7 cellular contexts compared by ENCODE assay signal in the genomic region with DNA sequence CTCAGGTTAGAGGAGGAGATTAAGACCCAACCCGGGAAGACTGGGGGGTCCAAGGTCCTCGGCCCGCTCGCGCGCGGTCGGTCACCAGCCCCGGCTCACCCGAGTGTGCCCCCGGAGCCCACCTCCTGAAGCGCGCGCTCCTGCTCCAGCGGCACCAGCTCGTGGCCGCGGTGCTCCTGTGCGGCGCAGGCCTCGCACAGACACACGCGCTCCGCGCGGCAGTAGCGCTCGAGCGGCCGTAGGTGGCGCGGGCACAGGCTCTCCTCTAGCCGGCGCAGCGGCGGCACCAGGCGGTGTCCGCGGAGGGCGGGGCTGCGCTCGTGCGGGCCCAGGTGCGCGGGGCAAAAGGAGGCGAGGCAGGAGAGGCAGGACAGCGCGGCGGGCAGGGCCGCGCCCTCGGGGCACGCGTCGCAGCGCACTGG. TPM values are rescaled to one million over a fixed set of nuclear protein-coding genes. Genes with fewer than 3 reads are reported as not detected.
DNase-seq lines count a peak whose midpoint lies in the region; FAIRE-seq and TF ChIP-seq lines count a peak whose summit lies in the region.

No MANE protein-coding gene starts in this region.

- peak; percentile 77 for DNase-seq in GM13976 (ENCODE audit: low spot score)
- DNase-seq in HTR-8/SVneo (ENCODE audit: insufficient read length, low spot score): peak; percentile 64
- DNase-seq in SHP77 treated with DMSO at 0.1 percent for 48 hours (lab: John Stamatoyannopoulos, UW): peak; percentile 49
- peak; percentile 83 for DNase-seq in glutamatergic neuron
- peak; percentile 63 to 83 (median 76) for DNase-seq in ovary
- peak; percentile 68 to 80 for DNase-seq in uterus

- peak overlapping the region; percentile 88 for H3K4me3 Mint-ChIP-seq in activated naive CD4-positive, alpha-beta T cell treated with anti-CD3 and anti-CD28 coated beads, Interleukin-2, amount 50 U/mL, for 24 hours
- H3K4me3 Mint-ChIP-seq in glutamatergic neuron (ENCODE audit: unreplicated experiment): peak overlapping the region; percentile 76

- no peaks in the 10 kb centered on the region for H3K9me3 Mint-ChIP-seq in activated naive CD4-positive, alpha-beta T cell treated with anti-CD3 and anti-CD28 coated beads, Interleukin-2, amount 50 U/mL, for 24 hours
- H3K9me3 Mint-ChIP-seq in glutamatergic neuron (ENCODE audit: unreplicated experiment): peaks cover 7% of the 10 kb centered on the region

- H3K27ac ChIP-seq in ovary (peak overlapping the region; percentile 83 to 87), uterus (peak overlapping the region; percentile 98 to 99)

- H3K36me3 ChIP-seq in ovary: no peaks in the 10 kb centered on the region
- H3K36me3 ChIP-seq in uterus: no peaks in the 10 kb centered on the region

- intact Hi-C loops in ovary (cut with DNase I): loop anchor here in 1 of 4 donors (2.0 to 10.0 kb wide), 2 partner anchors 21 to 103 kb away; a partner anchor contains a TSS
- intact Hi-C loops in uterus (cut with DNase I; ENCODE audit: low total_unique reads): no loop called here

- no peaks in the 10 kb centered on the region for H3K27me3 ChIP-seq in ovary
- no peaks in the 10 kb centered on the region for H3K27me3 ChIP-seq in uterus

- FAIRE-seq in HTR-8/SVneo (lab: Jason Lieb, UNC): peak; percentile 91

- H3K4me1 Mint-ChIP-seq in activated naive CD4-positive, alpha-beta T cell treated with anti-CD3 and anti-CD28 coated beads, Interleukin-2, amount 50 U/mL, for 24 hours: peaks cover 41% of the 10 kb centered on the region
- no peaks in the 10 kb centered on the region for H3K4me1 Mint-ChIP-seq in glutamatergic neuron (ENCODE audit: low read depth, unreplicated experiment)

- no peaks in the 10 kb centered on the region for H3K9me3 ChIP-seq in ovary
- H3K9me3 ChIP-seq in uterus: no peaks in the 10 kb centered on the region

- 0% methylated on average over 45 to 56 of the region's 56 CpGs for WGBS in ovary, 3 donors

- H3K4me1 ChIP-seq in ovary (ENCODE audit: insufficient read depth) (peaks cover 19% of the 10 kb centered on the region), uterus (peaks cover 18 to 39% of the 10 kb centered on the region in 2 donors)

- in situ Hi-C loops in GM13976 (cut with MboI; ENCODE audit: low sequenced_read_pairs, unreplicated experiment): no loop called here

- TF ChIP-seq EP300 in ovary (IDR thresholded peaks at IDR 0.05): no peak

- H3K36me3 Mint-ChIP-seq in activated naive CD4-positive, alpha-beta T cell treated with anti-CD3 and anti-CD28 coated beads, Interleukin-2, amount 50 U/mL, for 24 hours: no peaks in the 10 kb centered on the region
- H3K36me3 Mint-ChIP-seq in glutamatergic neuron (ENCODE audit: unreplicated experiment): no peaks in the 10 kb centered on the region

- H3K27ac Mint-ChIP-seq in activated naive CD4-positive, alpha-beta T cell treated with anti-CD3 and anti-CD28 coated beads, Interleukin-2, amount 50 U/mL, for 24 hours: peak overlapping the region; percentile 92
- H3K27ac Mint-ChIP-seq in glutamatergic neuron (ENCODE audit: unreplicated experiment): no peak overlapping the region

- TF ChIP-seq POLR2A in ovary (IDR thresholded peaks at IDR 0.05) (peak; percentile 13), uterus (IDR thresholded peaks at IDR 0.05) (no peak)

- no peaks in the 10 kb centered on the region for H3K27me3 Mint-ChIP-seq in activated naive CD4-positive, alpha-beta T cell treated with anti-CD3 and anti-CD28 coated beads, Interleukin-2, amount 50 U/mL, for 24 hours
- H3K27me3 Mint-ChIP-seq in glutamatergic neuron (ENCODE audit: unreplicated experiment): peaks cover 8% of the 10 kb centered on the region

- H3K4me3 ChIP-seq in ovary (peak overlapping the region; percentile 48), uterus (peak overlapping the region; percentile 54)

- TF ChIP-seq CTCF in GM13976 (IDR thresholded peaks at IDR 0.05; ENCODE audit: borderline replicate concordance, control extremely low read depth, extremely low read depth, insufficient read depth, missing control alignments) (peak; percentile 54), glutamatergic neuron (IDR thresholded peaks at IDR 0.05; ENCODE audit: partially characterized antibody, unreplicated experiment) (no peak), ovary (IDR thresholded peaks at IDR 0.05) (peak; percentile 43 to 76 (median 67)), uterus (IDR thresholded peaks at IDR 0.05) (peak in 3 of 4 experiments; percentile 53 to 74 (median 54))

RNA-seq across cellular contexts. Expression of gene TRIM47, which starts 0.6 kb away (rescaled TPM):
- total RNA-seq in glutamatergic neuron (ENCODE audit: unreplicated experiment) (2.1 TPM), ovary (10 to 100 TPM in 6 of 7 donors, 1 to 10 TPM in 1; 7.2 to 38.3 (median 18.6) TPM), uterus (10 to 100 TPM in 3 of 4 donors, 1 to 10 TPM in 1; 6.8 to 70.1 (median 19.0) TPM)
- polyA plus RNA-seq in ovary: 10 to 100 TPM; 10.1 to 11.5 TPM

RNA-seq across cellular contexts. Expression of gene TRIM65, which starts 19.0 kb away (rescaled TPM):
- total RNA-seq in glutamatergic neuron (ENCODE audit: unreplicated experiment) (24.3 TPM), ovary (10 to 100 TPM; 17.3 to 28.0 (median 24.3) TPM), uterus (10 to 100 TPM; 20.0 to 36.9 (median 30.1) TPM)
- 10 to 100 TPM; 10.4 to 18.5 TPM for polyA plus RNA-seq in ovary

RNA-seq across cellular contexts. Expression of gene WBP2, which starts 22.6 kb away (rescaled TPM):
- total RNA-seq in glutamatergic neuron (ENCODE audit: unreplicated experiment) (111 TPM), ovary (100 to 1,000 TPM in 3 of 7 donors, 10 to 100 TPM in 4; 48.5 to 131 (median 92.7) TPM), uterus (100 to 1,000 TPM in 1 of 4 donors, 10 to 100 TPM in 3; 19.7 to 115 (median 34.5) TPM)
- 100 to 1,000 TPM; 118 to 184 TPM for polyA plus RNA-seq in ovary

RNA-seq across cellular contexts. Expression of gene MRPL38, which starts 26.9 kb away (rescaled TPM):
- total RNA-seq in glutamatergic neuron (ENCODE audit: unreplicated experiment) (133 TPM), ovary (10 to 100 TPM; 30.4 to 93.0 (median 83.4) TPM), uterus (10 to 100 TPM; 32.3 to 99.8 (median 47.8) TPM)
- polyA plus RNA-seq in ovary: 10 to 100 TPM; 14.5 to 51.4 TPM

RNA-seq across cellular contexts. Expression of gene UNC13D, which starts 33.6 kb away (rescaled TPM):
- total RNA-seq in glutamatergic neuron (ENCODE audit: unreplicated experiment): 2.4 TPM
- total RNA-seq in ovary: 10 to 100 TPM; 10.7 to 24.9 (median 14.1) TPM
- 10 to 100 TPM in 1 of 2 donors, 1 to 10 TPM in 1; 8.9 to 17.1 TPM for polyA plus RNA-seq in ovary
- total RNA-seq in uterus: 10 to 100 TPM in 2 of 4 donors, 1 to 10 TPM in 2; 1.2 to 32.7 (median 11.8) TPM

Comparison
In these comparisons a context has a peak if more than half of its experiments do, and no peak if none do; other contexts are left out.
1. Peak in every context shown above with its lines: DNase-seq, H3K4me3 ChIP-seq and H3K27ac ChIP-seq.